23 cellular contexts compared by ENCODE assay signal in genomic region chrX:52979568-52979967, GRCh38. TPM values are rescaled to one million over a fixed set of nuclear protein-coding genes. Genes with fewer than 3 reads are reported as not detected.
DNase-seq lines count a peak whose midpoint lies in the region; ATAC-seq, FAIRE-seq and TF ChIP-seq lines count a peak whose summit lies in the region.
"Had no signal": no experiment of that assay in that cellular context is flagged by ENCODE, and none has a peak within 500 bp of the region (broad histone marks: within the 10 kb centered on the region; RNA-seq: fewer than 3 reads in every experiment).

No MANE protein-coding gene starts in this region.

- peaks cover 6% of the 10 kb centered on the region for H3K4me1 Mint-ChIP-seq in activated naive CD8-positive, alpha-beta T cell treated with anti-CD3 and anti-CD28 coated beads, Interleukin-2, amount 50 U/mL, for 24 hours
- no peaks in the 10 kb centered on the region for H3K4me1 Mint-ChIP-seq in activated naive CD8-positive, alpha-beta T cell treated with anti-CD3 and anti-CD28 coated beads for 36 hours
- H3K4me1 Mint-ChIP-seq: activated naive CD4-positive, alpha-beta T cell treated with anti-CD3 and anti-CD28 coated beads, Interleukin-2, amount 10 ng/mL, durations not matched to agents 7 days and 5 days; T-cell had no signal

- H3K9me3 Mint-ChIP-seq in activated naive CD8-positive, alpha-beta T cell treated with anti-CD3 and anti-CD28 coated beads, Interleukin-2, amount 50 U/mL, for 24 hours, result no peaks in the 10 kb centered on the region
- H3K9me3 Mint-ChIP-seq in activated naive CD8-positive, alpha-beta T cell treated with anti-CD3 and anti-CD28 coated beads for 36 hours, result no peaks in the 10 kb centered on the region
- H3K9me3 Mint-ChIP-seq: activated naive CD4-positive, alpha-beta T cell treated with anti-CD3 and anti-CD28 coated beads, Interleukin-2, amount 10 ng/mL, durations not matched to agents 7 days and 5 days; activated T-cell treated with anti-CD3 and anti-CD28 coated beads, Interleukin-2, amount 50 U/mL, for 4 hours; T-cell had no signal

- peak overlapping the region; percentile 51 for H3K27ac ChIP-seq in left ventricle myocardium inferior (replicated peaks)
- H3K27ac ChIP-seq in psoas muscle, result no peak overlapping the region
- H3K27ac ChIP-seq: stomach had no signal

- H3K4me3 Mint-ChIP-seq in activated naive CD8-positive, alpha-beta T cell treated with anti-CD3 and anti-CD28 coated beads, Interleukin-2, amount 50 U/mL, for 24 hours, result no peak overlapping the region
- no peak overlapping the region for H3K4me3 Mint-ChIP-seq in activated naive CD8-positive, alpha-beta T cell treated with anti-CD3 and anti-CD28 coated beads for 36 hours
- H3K4me3 Mint-ChIP-seq: activated naive CD4-positive, alpha-beta T cell treated with anti-CD3 and anti-CD28 coated beads, Interleukin-2, amount 10 ng/mL, durations not matched to agents 7 days and 5 days; activated T-cell treated with anti-CD3 and anti-CD28 coated beads, Interleukin-2, amount 50 U/mL, for 4 hours; nephron progenitor cell; T-cell had no signal

- H3K36me3 ChIP-seq in left ventricle myocardium inferior (no peaks in the 10 kb centered on the region), psoas muscle (ENCODE audit: insufficient read depth in 1 of 2, low read depth in 1 of 2) (no peaks in the 10 kb centered on the region)
- H3K36me3 ChIP-seq: BLaER1 treated with 17β-estradiol and CSF1 and Interleukin-3, amounts not matched to agents 10 nM and 100 nM; stomach had no signal

- H3K4me1 ChIP-seq in left ventricle myocardium inferior, result peaks cover 23% of the 10 kb centered on the region
- H3K4me1 ChIP-seq in psoas muscle, result peaks cover 7% of the 10 kb centered on the region

- H3K4me3 ChIP-seq in left ventricle myocardium inferior, result no peak overlapping the region
- H3K4me3 ChIP-seq in psoas muscle, result no peak overlapping the region
- H3K4me3 ChIP-seq: BLaER1 treated with 17β-estradiol and CSF1 and Interleukin-3, amounts not matched to agents 10 nM and 100 nM; GM12878; stomach had no signal

- intact Hi-C loops in left ventricle myocardium inferior (cut with micrococcal nuclease), result no loop called here
- intact Hi-C loops in psoas muscle (cut with DNase I), result no loop called here

- peak overlapping the region; percentile 42 for H3K27ac Mint-ChIP-seq in activated naive CD8-positive, alpha-beta T cell treated with anti-CD3 and anti-CD28 coated beads, Interleukin-2, amount 50 U/mL, for 24 hours
- no peak overlapping the region for H3K27ac Mint-ChIP-seq in activated naive CD8-positive, alpha-beta T cell treated with anti-CD3 and anti-CD28 coated beads for 36 hours
- H3K27ac Mint-ChIP-seq: activated naive CD4-positive, alpha-beta T cell treated with anti-CD3 and anti-CD28 coated beads, Interleukin-2, amount 10 ng/mL, durations not matched to agents 7 days and 5 days; nephron progenitor cell; T-cell had no signal

- FAIRE-seq in urothelium cell line (lab: Jason Lieb, UNC), result peak; percentile 37
- FAIRE-seq: A204.1, G401.6, GM12878 had no signal

- ATAC-seq in activated naive CD8-positive, alpha-beta T cell treated with anti-CD3 and anti-CD28 coated beads, Interleukin-2, amount 50 U/mL, for 24 hours, result no peak
- ATAC-seq in psoas muscle, result peak in 3 of 4 donors; percentile 48 to 55 (median 51)
- no peak for ATAC-seq in HG03520 (IDR thresholded peaks at IDR 0.05; ENCODE audit: unreplicated experiment)
- ATAC-seq: activated T-cell treated with anti-CD3 and anti-CD28 coated beads, Interleukin-2, amount 50 U/mL, for 4 hours; GM12878; T-cell had no signal

- 52 to 61% (median 55%) methylated on average over 4 of the region's 4 CpGs for WGBS in psoas muscle, 3 donors

- H3K27me3 Mint-ChIP-seq in activated naive CD8-positive, alpha-beta T cell treated with anti-CD3 and anti-CD28 coated beads, Interleukin-2, amount 50 U/mL, for 24 hours, result no peaks in the 10 kb centered on the region
- no peaks in the 10 kb centered on the region for H3K27me3 Mint-ChIP-seq in activated naive CD8-positive, alpha-beta T cell treated with anti-CD3 and anti-CD28 coated beads for 36 hours
- H3K27me3 Mint-ChIP-seq: activated naive CD4-positive, alpha-beta T cell treated with anti-CD3 and anti-CD28 coated beads, Interleukin-2, amount 10 ng/mL, durations not matched to agents 7 days and 5 days had no signal

- DNase-seq in activated naive CD8-positive, alpha-beta T cell treated with anti-CD3 and anti-CD28 coated beads, Interleukin-2, amount 50 U/mL, for 24 hours, result no peak
- no peak for DNase-seq in activated naive CD8-positive, alpha-beta T cell treated with anti-CD3 and anti-CD28 coated beads for 36 hours
- DNase-seq in left ventricle myocardium inferior, result no peak
- DNase-seq in psoas muscle, result no peak
- no peak for DNase-seq in urothelium cell line (ENCODE audit: low spot score)
- DNase-seq in UCSD-AML1 (lab: John Stamatoyannopoulos, UW; ENCODE audit: unreplicated experiment), result no peak
- DNase-seq in COLO668 (lab: John Stamatoyannopoulos, UW; ENCODE audit: unreplicated experiment), result no peak
- DNase-seq: activated CD4-positive, alpha-beta T cell treated with anti-CD3 and anti-CD28 coated beads, Interleukin-2, amount 50 U/mL, for 4 hours; activated naive CD4-positive, alpha-beta T cell treated with anti-CD3 and anti-CD28 coated beads, Interleukin-2, amount 10 ng/mL, durations not matched to agents 7 days and 5 days; activated T-cell treated with anti-CD3 and anti-CD28 coated beads, Interleukin-2, amount 50 U/mL, for 4 hours; erythroblast; KG1; NCI-H1048; NCI-H2081 treated with DMSO at 0.1 percent for 48 hours; NCI-H510A treated with DMSO at 0.1 percent for 48 hours; nephron progenitor cell; stomach; T-cell had no signal

- H3K36me3 Mint-ChIP-seq in activated naive CD8-positive, alpha-beta T cell treated with anti-CD3 and anti-CD28 coated beads, Interleukin-2, amount 50 U/mL, for 24 hours (ENCODE audit: low read depth), result no peaks in the 10 kb centered on the region
- H3K36me3 Mint-ChIP-seq in activated naive CD8-positive, alpha-beta T cell treated with anti-CD3 and anti-CD28 coated beads for 36 hours, result no peaks in the 10 kb centered on the region
- H3K36me3 Mint-ChIP-seq: activated naive CD4-positive, alpha-beta T cell treated with anti-CD3 and anti-CD28 coated beads, Interleukin-2, amount 10 ng/mL, durations not matched to agents 7 days and 5 days; T-cell had no signal

- H3K9me3 ChIP-seq in left ventricle myocardium inferior (replicated peaks), result no peaks in the 10 kb centered on the region
- H3K9me3 ChIP-seq in psoas muscle, result no peaks in the 10 kb centered on the region
- H3K9me3 ChIP-seq: BLaER1 treated with 17β-estradiol and CSF1 and Interleukin-3, amounts not matched to agents 10 nM and 100 nM; stomach had no signal

- no peaks in the 10 kb centered on the region for H3K27me3 ChIP-seq in left ventricle myocardium inferior (ENCODE audit: low read depth)
- H3K27me3 ChIP-seq in psoas muscle (ENCODE audit: insufficient read depth in 3 of 3, low read length in 2 of 3), result peaks cover 0 to 24% (median 0%) of the 10 kb centered on the region in 3 donors
- H3K27me3 ChIP-seq: stomach had no signal

- TF ChIP-seq CTCF in left ventricle myocardium inferior (IDR thresholded peaks at IDR 0.05; ENCODE audit: borderline replicate concordance) (no peak), psoas muscle (IDR thresholded peaks at IDR 0.05) (no peak)

RNA-seq across cellular contexts. Expression of gene FAM156A, which starts 21.2 kb away (rescaled TPM):
- total RNA-seq in activated naive CD8-positive, alpha-beta T cell treated with anti-CD3 and anti-CD28 coated beads for 36 hours, result 10 to 100 TPM; 22.7 to 23.7 TPM
- total RNA-seq in left ventricle myocardium inferior (12.1 TPM), psoas muscle (1 to 10 TPM; 3.4 to 8.6 (median 6.2) TPM)
- 1 to 10 TPM; 4.0 to 9.9 (median 5.3) TPM for polyA plus RNA-seq in psoas muscle

Comparison
In these comparisons a context has a peak if more than half of its experiments do, and no peak if none do; other contexts are left out.
1. ATAC-seq: peak in psoas muscle (3 of 4); none in activated naive CD8-positive, alpha-beta T cell treated with anti-CD3 and anti-CD28 coated beads, Interleukin-2, amount 50 U/mL, for 24 hours (single experiment) and HG03520 (single experiment).